10 cellular contexts compared by ENCODE assay signal in the genomic region with DNA sequence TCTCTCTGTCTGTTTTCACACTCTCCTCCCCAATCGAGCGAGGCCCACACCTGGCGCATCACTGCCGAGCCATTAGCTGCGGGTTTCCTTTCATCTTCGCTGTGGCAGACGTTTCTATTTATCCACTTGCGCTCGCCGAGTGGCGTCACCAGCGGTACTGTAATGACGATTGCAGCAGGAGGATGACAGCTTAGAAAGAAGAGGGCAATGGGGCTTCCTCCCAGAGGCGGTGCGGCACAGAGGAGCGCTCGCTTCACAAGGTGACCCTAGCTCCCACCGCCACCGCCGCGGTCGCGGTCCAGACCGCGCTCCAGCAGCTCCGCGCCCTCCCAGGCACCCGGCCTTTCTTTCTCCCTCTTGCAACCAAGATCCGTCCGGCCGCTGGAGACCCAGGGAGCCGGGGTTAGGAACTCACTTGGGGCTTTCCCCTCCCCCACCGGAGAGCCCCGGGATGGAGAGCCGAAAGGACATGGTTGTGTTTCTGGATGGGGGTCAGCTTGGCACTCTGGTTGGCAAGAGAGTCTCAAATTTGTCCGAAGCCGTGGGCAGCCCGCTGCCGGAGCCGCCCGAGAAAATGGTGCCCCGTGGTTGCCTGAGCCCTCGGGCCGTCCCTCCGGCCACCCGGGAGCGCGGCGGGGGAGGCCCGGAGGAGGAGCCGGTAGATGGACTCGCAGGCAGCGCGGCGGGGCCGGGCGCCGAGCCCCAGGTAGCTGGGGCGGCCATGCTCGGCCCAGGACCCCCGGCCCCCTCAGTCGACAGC. TPM values are rescaled to one million over a fixed set of nuclear protein-coding genes. Genes with fewer than 3 reads are reported as not detected.
DNase-seq lines count a peak whose midpoint lies in the region; ATAC-seq and TF ChIP-seq lines count a peak whose summit lies in the region.
"Had no signal": no experiment of that assay in that cellular context is flagged by ENCODE, and none has a peak within 500 bp of the region (broad histone marks: within the 10 kb centered on the region; RNA-seq: fewer than 3 reads in every experiment).

EVX1 (plus strand) TSS at position 223 of the 760 bp plus-strand sequence; CDS start at position 452, 229 bp downstream.

- CTCF ChIA-PET in activated CD4-positive, alpha-beta T cell treated with anti-CD3 and anti-CD28 coated beads for 36 hours (lab: Charles Lee) = interaction anchor here (0.6 to 2.8 kb wide), 13 partner anchors 8 to 1087 kb away, joined by 3 to 13 read pairs (median 3); no protein-coding TSS in a partner anchor
- CTCF ChIA-PET in PC-3 (lab: Charles Lee) = interaction anchor here (0.6 kb wide), 1 partner anchor 112 kb away, joined by 3 read pairs; no protein-coding TSS in a partner anchor

- no peaks in the 10 kb centered on the region for H3K9me3 Mint-ChIP-seq in activated CD4-positive, alpha-beta T cell treated with anti-CD3 and anti-CD28 coated beads for 36 hours (ENCODE audit: low read depth)
- no peaks in the 10 kb centered on the region for H3K9me3 Mint-ChIP-seq in stimulated activated memory B cell treated with anti-CD40 and anti-IgM and Interleukin-4, amounts not matched to agents 10 μg/mL and 1 μg/mL and 100 μg/mL, for 72 hours

- POLR2A ChIA-PET in activated CD4-positive, alpha-beta T cell treated with anti-CD3 and anti-CD28 coated beads for 36 hours (lab: Charles Lee) = interaction anchor here (0.7 kb wide), 1 partner anchor 90 kb away, joined by 3 read pairs; no protein-coding TSS in a partner anchor
- POLR2A ChIA-PET in PC-3 (lab: Charles Lee; ENCODE audit: unreplicated experiment) = no interaction called here

- peak; percentile 56 for ATAC-seq in activated CD4-positive, alpha-beta T cell treated with anti-CD3 and anti-CD28 coated beads for 36 hours
- ATAC-seq in PC-3 (peak; percentile 53), HG02678 (IDR thresholded peaks at IDR 0.05; ENCODE audit: unreplicated experiment) (no peak)
- ATAC-seq in stimulated activated memory B cell treated with anti-CD40 and anti-IgM and Interleukin-4, amounts not matched to agents 10 μg/mL and 1 μg/mL and 100 μg/mL, for 72 hours = no peak

- WGBS in esophagus muscularis mucosa = 3% methylated on average over 37 of the region's 62 CpGs

- peak within 1 kb of the TSS; percentile 84 for H2AFZ ChIP-seq in PC-3 (ENCODE audit: low read length)

- no TSS peak for BruUV-seq in PC-3 (replicated peaks; lab: Mats Ljungman, UMichigan)

- no peaks in the 10 kb centered on the region for H3K9me2 ChIP-seq in PC-3 (replicated peaks; ENCODE audit: low read length)

- H3K4me3 ChIP-seq in PC-3 (ENCODE audit: low read length) (peak within 1 kb of the TSS; percentile 89), esophagus muscularis mucosa (peak within 1 kb of the TSS; percentile 15 to 40 (median 30))

- H3K27ac Mint-ChIP-seq in activated CD4-positive, alpha-beta T cell treated with anti-CD3 and anti-CD28 coated beads for 36 hours = no peak within 1 kb of the TSS
- no peak within 1 kb of the TSS for H3K27ac Mint-ChIP-seq in stimulated activated memory B cell treated with anti-CD40 and anti-IgM and Interleukin-4, amounts not matched to agents 10 μg/mL and 1 μg/mL and 100 μg/mL, for 72 hours

- peak within 1 kb of the TSS; percentile 6; the same call in 1 of the 2 replicates for H3K9ac ChIP-seq in PC-3 (ENCODE audit: low read length)

- no peak for TF ChIP-seq POLR2A in esophagus muscularis mucosa (IDR thresholded peaks at IDR 0.05; ENCODE audit: low read depth)

- H3K4me1 Mint-ChIP-seq in activated CD4-positive, alpha-beta T cell treated with anti-CD3 and anti-CD28 coated beads for 36 hours = peaks cover 18% of the 10 kb centered on the region
- peaks cover 36% of the 10 kb centered on the region for H3K4me1 Mint-ChIP-seq in stimulated activated memory B cell treated with anti-CD40 and anti-IgM and Interleukin-4, amounts not matched to agents 10 μg/mL and 1 μg/mL and 100 μg/mL, for 72 hours

- H3K4me2 ChIP-seq in PC-3 (ENCODE audit: low read length) = peak within 1 kb of the TSS; percentile 100

- H3K27me3 ChIP-seq in PC-3 (ENCODE audit: low read length) (peaks cover 13% of the 10 kb centered on the region), esophagus muscularis mucosa (peaks cover 10 to 100% (median 92%) of the 10 kb centered on the region in 4 donors)

- H3K9me3 ChIP-seq in PC-3 (ENCODE audit: low read length) (no peaks in the 10 kb centered on the region), esophagus muscularis mucosa (no peaks in the 10 kb centered on the region)
- H3K9me3 ChIP-seq: neutrophil had no signal

- H3K27ac ChIP-seq in PC-3 (ENCODE audit: low read length) = no peak within 1 kb of the TSS
- H3K27ac ChIP-seq in esophagus muscularis mucosa (replicated peaks in 1 of 4) = no peak within 1 kb of the TSS
- H3K27ac ChIP-seq: C4-2B, neutrophil had no signal

- DNase-seq in activated CD4-positive, alpha-beta T cell treated with anti-CD3 and anti-CD28 coated beads for 36 hours = peak; percentile 77
- DNase-seq in activated CD4-positive, alpha-beta T cell treated with anti-CD3 and anti-CD28 coated beads for 1 hour = no peak
- DNase-seq in PC-3 = no peak
- DNase-seq in esophagus muscularis mucosa (ENCODE audit: extremely low spot score) = no peak
- no peak for DNase-seq in AG08396 (ENCODE audit: low spot score)
- DNase-seq in NCI-H446 (lab: John Stamatoyannopoulos, UW) = no peak

- peaks cover 74% of the 10 kb centered on the region for H3K27me3 Mint-ChIP-seq in activated CD4-positive, alpha-beta T cell treated with anti-CD3 and anti-CD28 coated beads for 36 hours
- peaks cover 97% of the 10 kb centered on the region for H3K27me3 Mint-ChIP-seq in stimulated activated memory B cell treated with anti-CD40 and anti-IgM and Interleukin-4, amounts not matched to agents 10 μg/mL and 1 μg/mL and 100 μg/mL, for 72 hours

- H3F3A ChIP-seq in PC-3 (ENCODE audit: low read length, unreplicated experiment) = no peaks in the 10 kb centered on the region

- H3K79me2 ChIP-seq in PC-3 (ENCODE audit: low read length) = no peaks in the 10 kb centered on the region

- intact Hi-C loops in activated CD4-positive, alpha-beta T cell treated with anti-CD3 and anti-CD28 coated beads for 36 hours (cut with DNase I, micrococcal nuclease) = loop anchor here (5.0 kb wide), 3 partner anchors 45 to 1385 kb away; partner anchors contain the start of gene HOXA1 (in 1 of the 2)
- intact Hi-C loops in PC-3 (cut with micrococcal nuclease) = loop anchor here (2.0 kb wide), 1 partner anchor 104 kb away; no protein-coding TSS in a partner anchor
- intact Hi-C loops in esophagus muscularis mucosa (cut with DNase I) = no loop called here

- TF ChIP-seq EP300 in esophagus muscularis mucosa (IDR thresholded peaks at IDR 0.05) = no peak

- H4K20me1 ChIP-seq in PC-3 (ENCODE audit: low read length) = no peaks in the 10 kb centered on the region

- peak within 1 kb of the TSS; percentile 33 for H3K4me3 Mint-ChIP-seq in activated CD4-positive, alpha-beta T cell treated with anti-CD3 and anti-CD28 coated beads for 36 hours
- peak within 1 kb of the TSS; percentile 18 for H3K4me3 Mint-ChIP-seq in stimulated activated memory B cell treated with anti-CD40 and anti-IgM and Interleukin-4, amounts not matched to agents 10 μg/mL and 1 μg/mL and 100 μg/mL, for 72 hours

- TF ChIP-seq CTCF in PC-3 (conservative IDR thresholded peaks at IDR 0.05; ENCODE audit: low read depth, low read length) (no peak), esophagus muscularis mucosa (IDR thresholded peaks at IDR 0.05) (no peak)

- no peaks in the 10 kb centered on the region for H3K36me3 ChIP-seq in PC-3 (ENCODE audit: low read depth, low read length)
- H3K36me3 ChIP-seq in esophagus muscularis mucosa = no peaks in the 10 kb centered on the region
- H3K36me3 ChIP-seq: neutrophil had no signal

- H3K4me1 ChIP-seq in PC-3 (ENCODE audit: insufficient read depth, low read length) (peaks cover 6% of the 10 kb centered on the region; the same call in 1 of the 2 replicates), esophagus muscularis mucosa (peaks cover 42 to 64% (median 56%) of the 10 kb centered on the region in 4 donors)

- no peaks in the 10 kb centered on the region for H3K36me3 Mint-ChIP-seq in activated CD4-positive, alpha-beta T cell treated with anti-CD3 and anti-CD28 coated beads for 36 hours (ENCODE audit: low read depth)
- H3K36me3 Mint-ChIP-seq in stimulated activated memory B cell treated with anti-CD40 and anti-IgM and Interleukin-4, amounts not matched to agents 10 μg/mL and 1 μg/mL and 100 μg/mL, for 72 hours = no peaks in the 10 kb centered on the region

RNA-seq across cellular contexts. Expression of gene EVX1, which starts in this region (rescaled TPM):
- not detected for total RNA-seq in activated CD4-positive, alpha-beta T cell treated with anti-CD3 and anti-CD28 coated beads for 36 hours
- total RNA-seq in PC-3 (2014; rRNA removed) = 0.33 and 0.35 TPM in 2 replicates
- total RNA-seq in esophagus muscularis mucosa = not detected

Comparison
In these comparisons a context has a peak if more than half of its experiments do, and no peak if none do; other contexts are left out.
1. Peak in DNase-seq and ATAC-seq in activated CD4-positive, alpha-beta T cell treated with anti-CD3 and anti-CD28 coated beads for 36 hours; RNA of the gene not detected or under 1 TPM.
2. Peak in ATAC-seq, H3K4me3 ChIP-seq, H3K9ac ChIP-seq and H3K4me2 ChIP-seq in PC-3; RNA of the gene not detected or under 1 TPM.